Comparison of ENCODE assay signal across 8 cellular contexts in the genomic region with DNA sequence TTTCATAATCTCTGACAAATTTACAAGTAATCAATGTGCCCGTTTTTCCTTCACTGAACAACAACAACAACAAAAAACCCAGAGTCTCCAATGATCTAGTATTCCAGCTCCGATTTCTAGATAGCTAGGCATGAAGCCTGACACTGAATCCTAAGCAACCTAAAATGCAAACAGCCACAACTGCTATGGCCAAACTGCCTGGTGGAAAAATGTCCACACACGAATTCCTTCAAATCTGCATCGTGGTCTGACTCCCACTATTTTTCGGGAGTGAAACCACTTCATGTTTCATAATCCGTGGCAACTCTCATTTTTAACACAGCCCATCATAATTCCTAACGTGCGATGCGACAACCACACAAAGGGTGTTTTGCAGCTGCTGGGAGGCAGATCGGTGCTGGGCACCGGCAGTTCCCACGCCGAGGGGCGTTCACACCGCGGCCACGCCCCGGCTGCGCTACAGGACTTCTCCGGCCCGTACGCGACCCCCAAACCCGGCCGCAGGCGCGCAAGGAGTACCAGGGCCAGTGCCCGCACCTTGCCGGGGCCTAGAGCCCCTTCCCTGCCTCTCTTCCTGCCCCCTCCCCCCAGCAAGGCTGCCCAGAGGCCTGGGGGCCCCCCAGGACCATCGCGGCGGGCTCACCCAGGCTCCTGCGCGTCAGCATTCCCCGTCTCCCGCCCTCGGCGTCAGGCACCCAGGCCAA. TPM values are rescaled to one million over a fixed set of nuclear protein-coding genes. Genes with fewer than 3 reads are reported as not detected.
A peak's percentile ranks its signal among the peaks of the same experiment; 100 is the strongest.
DNase-seq lines count a peak whose midpoint lies in the region; ATAC-seq and TF ChIP-seq lines count a peak whose summit lies in the region.

No MANE protein-coding gene starts in this region.

- H3K4me3 ChIP-seq in iPS-18a (ENCODE audit: low read length) (peak overlapping the region; percentile 80), sigmoid colon (peak overlapping the region; percentile 94 to 98 (median 97))

- CTCF ChIA-PET in GM10248 (lab: Yijun Ruan, JAX) (interaction anchor here (0.6 to 3.1 kb wide), 18 partner anchors 8 to 494 kb away, joined by 3 to 16 read pairs (median 4); partner anchors contain the start of genes PBLD and STOX1), MCF 10A (lab: Yijun Ruan, JAX) (interaction anchor here (0.6 to 1.0 kb wide), 12 partner anchors 9 to 729 kb away, joined by 3 to 6 read pairs (median 3); no protein-coding TSS in a partner anchor)

- H3K9me3 ChIP-seq in iPS-18a (ENCODE audit: control insufficient read depth, low read depth, low read length) (no peaks in the 10 kb centered on the region), sigmoid colon (no peaks in the 10 kb centered on the region)

- TF ChIP-seq EP300 in Ishikawa (IDR thresholded peaks at IDR 0.05; ENCODE audit: borderline replicate concordance) (no peak), sigmoid colon (IDR thresholded peaks at IDR 0.05) (no peak)

- peak overlapping the region; percentile 86 for H3K4me3 Mint-ChIP-seq in MCF 10A (ENCODE audit: unreplicated experiment)

- H3K27me3 ChIP-seq in iPS-18a (ENCODE audit: control insufficient read depth, insufficient read depth, low read length) (no peaks in the 10 kb centered on the region), sigmoid colon (no peaks in the 10 kb centered on the region)

- H3K36me3 ChIP-seq in iPS-18a (ENCODE audit: control insufficient read depth, low read depth, low read length) (peaks cover 5% of the 10 kb centered on the region), sigmoid colon (peaks cover 0 to 5% (median 0%) of the 10 kb centered on the region in 4 donors)

- no peaks in the 10 kb centered on the region for H3K9me3 Mint-ChIP-seq in MCF 10A (ENCODE audit: unreplicated experiment)

- no peak for TF ChIP-seq POLR2A in sigmoid colon (IDR thresholded peaks at IDR 0.05)

- BruUV-seq in MCF 10A (replicated peaks; lab: Mats Ljungman, UMichigan), result no TSS peak

- DNase-seq in GM10248 (ENCODE audit: extremely low spot score) (peak; percentile 73), MCF 10A (ENCODE audit: unreplicated experiment) (peak; percentile 51), sigmoid colon (no peak), amniotic stem cell (lab: John Stamatoyannopoulos, UW) (no peak)

- peaks cover 11% of the 10 kb centered on the region for H3K4me1 Mint-ChIP-seq in MCF 10A (ENCODE audit: insufficient read depth, unreplicated experiment)

- peaks cover 10% of the 10 kb centered on the region for H3K4me1 ChIP-seq in iPS-18a (ENCODE audit: control insufficient read depth, low read depth, low read length)
- H3K4me1 ChIP-seq in sigmoid colon, result peaks cover 0 to 16% (median 9%) of the 10 kb centered on the region in 4 donors

- peak; percentile 46 for ATAC-seq in GM21723 (IDR thresholded peaks at IDR 0.05; ENCODE audit: unreplicated experiment)
- peak; percentile 82 for ATAC-seq in SK-N-SH treated with all-trans-retinoic acid at 6 μM for 48 hours

- H3K27ac Mint-ChIP-seq in MCF 10A (ENCODE audit: low read depth, unreplicated experiment), result peak overlapping the region; percentile 28

- POLR2A ChIA-PET in GM10248 (lab: Yijun Ruan, JAX), result no interaction called here
- POLR2A ChIA-PET in MCF 10A (lab: Yijun Ruan, JAX), result interaction anchor here (0.6 to 1.7 kb wide), 9 partner anchors 12 to 315 kb away, joined by 3 to 9 read pairs (median 3); partner anchors contain the start of genes CCAR1, HNRNPH3 and PBLD

- intact Hi-C loops in MCF 10A (cut with micrococcal nuclease), result loop anchor here (5.0 kb wide), 1 partner anchor 316 kb away; the partner anchor contains the start of gene CCAR1
- intact Hi-C loops in sigmoid colon (cut with DNase I), result loop anchor here (5.0 to 10.0 kb wide), 3 partner anchors 71 to 489 kb away; partner anchors contain the start of genes HNRNPH3, PBLD and SLC25A16

- WGBS in sigmoid colon, 2 donors, result 1% methylated on average over 38 of the region's 38 CpGs

- peak overlapping the region; percentile 87 for H3K9ac ChIP-seq in iPS-18a (ENCODE audit: low read length)

- no peak for TF ChIP-seq CTCF in GM10248 (IDR thresholded peaks at IDR 0.05; ENCODE audit: control extremely low read depth, extremely low read depth, low read depth, missing control alignments)
- TF ChIP-seq CTCF in MCF 10A (IDR thresholded peaks at IDR 0.05; ENCODE audit: unreplicated experiment), result no peak
- no peak for TF ChIP-seq CTCF in sigmoid colon (IDR thresholded peaks at IDR 0.05)

- no peaks in the 10 kb centered on the region for H3K27me3 Mint-ChIP-seq in MCF 10A (ENCODE audit: insufficient read depth, unreplicated experiment)

- TF ChIP-seq RAD21 in Ishikawa (IDR thresholded peaks at IDR 0.05; ENCODE audit: low read depth), result no peak

- peaks cover 19% of the 10 kb centered on the region for H3K36me3 Mint-ChIP-seq in MCF 10A (ENCODE audit: insufficient read depth, unreplicated experiment)

- H3K27ac ChIP-seq in iPS-18a (ENCODE audit: low read length), result peak overlapping the region; percentile 67
- H3K27ac ChIP-seq in sigmoid colon, result peak overlapping the region; percentile 92 to 97 (median 96)

TF ChIP-seq in Ishikawa, 13 proteins besides CTCF, POLR2A, EP300 and RAD21:
- TF ChIP-seq NFIC (IDR thresholded peaks at IDR 0.05) (no peak), YY1 (IDR thresholded peaks at IDR 0.05; ENCODE audit: low read depth) (no peak), EGR1 (IDR thresholded peaks at IDR 0.05) (no peak), ZBTB7A (IDR thresholded peaks at IDR 0.05; ENCODE audit: low read depth) (0 out of 2 replicates have a peak, but pooled peaks have one; percentile 48), MAX (IDR thresholded peaks at IDR 0.05) (no peak)

TF ChIP-seq in SK-N-SH treated with all-trans-retinoic acid at 6 μM for 48 hours, 23 proteins besides CTCF, POLR2A, EP300 and RAD21:
- TF ChIP-seq RARB (CRISPR knock-in tag; IDR thresholded peaks at IDR 0.05) (no peak), ZNF8 (CRISPR knock-in tag; IDR thresholded peaks at IDR 0.05) (no peak), TSHZ2 (CRISPR knock-in tag; IDR thresholded peaks at IDR 0.05) (no peak), GLIS3 (CRISPR knock-in tag; IDR thresholded peaks at IDR 0.05) (no peak)
- TF ChIP-seq, protein P1, sequence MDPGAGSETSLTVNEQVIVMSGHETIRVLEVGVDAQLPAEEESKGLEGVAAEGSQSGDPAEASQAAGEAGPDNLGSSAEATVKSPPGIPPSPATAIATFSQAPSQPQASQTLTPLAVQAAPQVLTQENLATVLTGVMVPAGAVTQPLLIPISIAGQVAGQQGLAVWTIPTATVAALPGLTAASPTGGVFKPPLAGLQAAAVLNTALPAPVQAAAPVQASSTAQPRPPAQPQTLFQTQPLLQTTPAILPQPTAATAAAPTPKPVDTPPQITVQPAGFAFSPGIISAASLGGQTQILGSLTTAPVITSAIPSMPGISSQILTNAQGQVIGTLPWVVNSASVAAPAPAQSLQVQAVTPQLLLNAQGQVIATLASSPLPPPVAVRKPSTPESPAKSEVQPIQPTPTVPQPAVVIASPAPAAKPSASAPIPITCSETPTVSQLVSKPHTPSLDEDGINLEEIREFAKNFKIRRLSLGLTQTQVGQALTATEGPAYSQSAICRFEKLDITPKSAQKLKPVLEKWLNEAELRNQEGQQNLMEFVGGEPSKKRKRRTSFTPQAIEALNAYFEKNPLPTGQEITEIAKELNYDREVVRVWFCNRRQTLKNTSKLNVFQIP (CRISPR knock-in tag; IDR thresholded peaks at IDR 0.05; ENCODE audit: borderline replicate concordance, low read depth), result no peak

RNA-seq across cellular contexts. Expression of gene RUFY2, which starts 0.8 kb away (rescaled TPM):
- total RNA-seq in MCF 10A (2022), result 25.9 and 32.0 TPM in 2 replicates
- 10 to 100 TPM; 19.3 to 34.9 (median 26.7) TPM for total RNA-seq in sigmoid colon
- polyA plus RNA-seq in sigmoid colon, result 1 to 10 TPM; 5.8 to 6.0 (median 5.9) TPM

Comparison
In these comparisons a context has a peak if more than half of its experiments do, and no peak if none do; other contexts are left out.
1. DNase-seq: peak in GM10248 (single experiment) and MCF 10A (single experiment); none in sigmoid colon (single experiment) and amniotic stem cell (single experiment).